Comparison of ENCODE assay signal across 27 cellular contexts in genomic region chr5:28065664-28066063, GRCh38.
A peak's percentile ranks its signal among the peaks of the same experiment; 100 is the strongest.
DNase-seq lines count a peak whose midpoint lies in the region; ATAC-seq, FAIRE-seq and TF ChIP-seq lines count a peak whose summit lies in the region.
"Had no signal": no experiment of that assay in that cellular context is flagged by ENCODE, and none has a peak within 500 bp of the region (broad histone marks: within the 10 kb centered on the region; RNA-seq: fewer than 3 reads in every experiment).

No MANE protein-coding gene starts in this region.

- H3K27me3 ChIP-seq in HepG2 (ENCODE audit: control insufficient read depth in 1 of 2, insufficient read depth in 2 of 2, low read length in 2 of 2) = no peaks in the 10 kb centered on the region
- H3K27me3 ChIP-seq in right lobe of liver = no peaks in the 10 kb centered on the region
- H3K27me3 ChIP-seq: BE2C; BLaER1 treated with 17β-estradiol and CSF1 and Interleukin-3, amounts not matched to agents 10 nM and 100 nM had no signal

- H3K4me3 ChIP-seq in HepG2 (replicated peaks in 1 of 3; ENCODE audit: insufficient read depth in 1 of 3, low read depth in 2 of 3, low read length in 3 of 3) = no peak overlapping the region
- H3K4me3 ChIP-seq in right lobe of liver = no peak overlapping the region
- peak overlapping the region; percentile 11; the same call in 1 of the 2 replicates for H3K4me3 ChIP-seq in SK-N-MC
- H3K4me3 ChIP-seq: BLaER1 treated with 17β-estradiol and CSF1 and Interleukin-3, amounts not matched to agents 10 nM and 100 nM; GM12878; GM23248 had no signal

- intact Hi-C loops in HepG2 (cut with micrococcal nuclease; ENCODE audit: unreplicated experiment) = no loop called here
- intact Hi-C loops in right lobe of liver (cut with DNase I) = no loop called here

- TF ChIP-seq POLR2A in HepG2 (IDR thresholded peaks at IDR 0.05; ENCODE audit: insufficient read depth in 1 of 2, low read depth in 2 of 2, low read length in 2 of 2) (no peak), right lobe of liver (IDR thresholded peaks at IDR 0.05) (no peak)

- no peak for TF ChIP-seq RAD21 in HepG2 (CRISPR knock-in tag; IDR thresholded peaks at IDR 0.05)

- POLR2A ChIA-PET in HepG2 (lab: Yijun Ruan, JAX) = no interaction called here

- H3K9me3 ChIP-seq in HepG2 (ENCODE audit: low read length) (no peaks in the 10 kb centered on the region), right lobe of liver (no peaks in the 10 kb centered on the region), SK-N-MC (ENCODE audit: low read depth, low read length) (no peaks in the 10 kb centered on the region)
- H3K9me3 ChIP-seq: BE2C had no signal

- H3K36me3 ChIP-seq in HepG2 (replicated peaks in 1 of 2; ENCODE audit: control insufficient read depth in 1 of 2, insufficient read depth in 2 of 2, low read length in 2 of 2) = no peaks in the 10 kb centered on the region
- no peaks in the 10 kb centered on the region for H3K36me3 ChIP-seq in right lobe of liver
- H3K36me3 ChIP-seq in SK-N-MC (ENCODE audit: insufficient read depth, low read length) = no peaks in the 10 kb centered on the region
- H3K36me3 ChIP-seq: BE2C; BLaER1 treated with 17β-estradiol and CSF1 and Interleukin-3, amounts not matched to agents 10 nM and 100 nM had no signal

- TF ChIP-seq EP300 in HepG2 (IDR thresholded peaks at IDR 0.05; ENCODE audit: low read depth in 2 of 2, low read length in 2 of 2) = no peak
- no peak for TF ChIP-seq EP300 in HepG2 (CRISPR knock-in tag; IDR thresholded peaks at IDR 0.05; ENCODE audit: borderline replicate concordance)

- no peak overlapping the region for H2AFZ ChIP-seq in HepG2 (ENCODE audit: low read length)
- H2AFZ ChIP-seq: GM23248 had no signal

- no peaks in the 10 kb centered on the region for H3K79me2 ChIP-seq in HepG2 (ENCODE audit: insufficient read depth, low read length)

- no peak overlapping the region for H3K4me2 ChIP-seq in HepG2 (ENCODE audit: low read depth, low read length)
- H3K4me2 ChIP-seq: BLaER1 treated with 17β-estradiol and CSF1 and Interleukin-3, amounts not matched to agents 10 nM and 100 nM had no signal

- no peak for DNase-seq in HepG2 (ENCODE audit: low spot score)
- DNase-seq in right lobe of liver = no peak
- no peak for DNase-seq in SK-N-MC (ENCODE audit: low read depth, low spot score)
- no peak for DNase-seq in NK-92 treated with Interleukin-12 subunit alpha and Interleukin-12 subunit beta, amount 100 ng/mL, for 24 hours (lab: John Stamatoyannopoulos, UW)
- DNase-seq in NCI-H774 (lab: John Stamatoyannopoulos, UW) = no peak
- DNase-seq: ACHN; AML-193; BE2C; CD4-positive, alpha-beta T cell; CD8-positive, alpha-beta memory T cell; DMS 273 treated with DMSO at 0.1 percent for 48 hours; DMS79; EL; GDM1; GM23248; H7; HCEC 1CT had no signal

- CTCF ChIA-PET in HepG2 (lab: Yijun Ruan, JAX; ENCODE audit: low intra/inter-chr PET ratio, low total read pairs) = no interaction called here

- no peak overlapping the region for H3K27ac ChIP-seq in HepG2 (ENCODE audit: extremely low read length, insufficient read depth, low read length)
- no peak overlapping the region for H3K27ac ChIP-seq in right lobe of liver
- H3K27ac ChIP-seq in SK-N-MC = peak overlapping the region; percentile 72
- H3K27ac ChIP-seq: 22Rv1; BLaER1 treated with 17β-estradiol and CSF1 and Interleukin-3, amounts not matched to agents 10 nM and 100 nM; GM23248 had no signal

- H3K4me1 ChIP-seq in HepG2 (ENCODE audit: insufficient read depth, low read length) (no peaks in the 10 kb centered on the region), right lobe of liver (no peaks in the 10 kb centered on the region)
- H3K4me1 ChIP-seq: BE2C; BLaER1 treated with 17β-estradiol and CSF1 and Interleukin-3, amounts not matched to agents 10 nM and 100 nM had no signal

- TF ChIP-seq CTCF in HepG2 (CRISPR knock-in tag; IDR thresholded peaks at IDR 0.05) (no peak), right lobe of liver (IDR thresholded peaks at IDR 0.05) (no peak)

- BruUV-seq in HepG2 (replicated peaks; lab: Mats Ljungman, UMichigan) = no TSS peak

- in situ Hi-C loops in HepG2 (cut with HindIII; ENCODE audit: extremely low pct_ligation_motif_present, low pct_unique_long_range_greater_than_20kb) = no loop called here

- FAIRE-seq in HepG2 (lab: Jason Lieb, UNC) = no peak
- peak; percentile 12 for FAIRE-seq in endometrium (lab: Jason Lieb, UNC)
- FAIRE-seq: A204.1, D721Med, GM12878, GM19239, H1 had no signal

- H3K9ac ChIP-seq in HepG2 (ENCODE audit: insufficient read depth, low read depth, low read length) (no peak overlapping the region), SK-N-MC (ENCODE audit: insufficient read length) (no peak overlapping the region)
- H3K9ac ChIP-seq: BLaER1 treated with 17β-estradiol and CSF1 and Interleukin-3, amounts not matched to agents 10 nM and 100 nM; GM23248 had no signal

- ATAC-seq in HepG2 = no peak
- ATAC-seq in right lobe of liver = no peak
- ATAC-seq in GM18873 (IDR thresholded peaks at IDR 0.05; ENCODE audit: low FRiP score, unreplicated experiment) = no peak
- ATAC-seq in GM18519 (IDR thresholded peaks at IDR 0.05; ENCODE audit: low FRiP score, unreplicated experiment) = no peak
- ATAC-seq: GM12878 had no signal

- H4K20me1 ChIP-seq in HepG2 (ENCODE audit: insufficient read depth, low read length) = no peaks in the 10 kb centered on the region
- H4K20me1 ChIP-seq: BLaER1 treated with 17β-estradiol and CSF1 and Interleukin-3, amounts not matched to agents 10 nM and 100 nM had no signal

TF ChIP-seq in HepG2, 621 proteins besides CTCF, POLR2A, EP300 and RAD21:
- peak; percentile 52 to 67 for TF ChIP-seq MAFK (conservative IDR thresholded peaks at IDR 0.05 in 1 of 2, IDR thresholded peaks at IDR 0.05 in 1 of 2; ENCODE audit: low read length in 2 of 2)
- peak; percentile 66 for TF ChIP-seq MAFF (IDR thresholded peaks at IDR 0.05; ENCODE audit: low read depth, low read length)
- TF ChIP-seq ZSCAN21 (CRISPR knock-in tag; IDR thresholded peaks at IDR 0.05; ENCODE audit: borderline replicate concordance) = no peak
